Comparison of ENCODE assay signal across 21 cellular contexts in the genomic region with DNA sequence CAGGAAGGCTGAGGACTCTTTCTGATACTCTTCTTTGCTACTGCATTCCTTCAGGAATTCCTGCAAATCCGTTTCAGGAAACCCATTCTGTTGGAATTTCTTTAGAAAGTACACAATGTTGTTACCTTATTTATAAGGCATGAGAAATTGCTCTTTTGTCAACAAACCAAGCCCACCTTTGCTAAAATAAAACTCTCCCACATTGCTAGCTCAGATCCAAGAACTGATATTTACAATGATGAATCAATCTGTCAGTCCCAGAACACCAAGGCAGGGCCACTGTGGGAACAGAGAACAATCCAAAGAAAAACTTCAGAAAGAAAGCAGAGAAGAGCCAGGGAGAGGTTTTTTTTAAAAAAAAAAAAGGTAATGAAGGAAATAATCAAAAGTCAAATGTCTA. TPM values are rescaled to one million over a fixed set of nuclear protein-coding genes. Genes with fewer than 3 reads are reported as not detected.
"Had no signal": no experiment of that assay in that cellular context is flagged by ENCODE, and none has a peak within 500 bp of the region (broad histone marks: within the 10 kb centered on the region; RNA-seq: fewer than 3 reads in every experiment).

No MANE protein-coding gene starts in this region.

- H3K4me1 ChIP-seq: foreskin keratinocyte, gastroesophageal sphincter, heart left ventricle, lower lobe of right lung had no signal

- H3K36me3 ChIP-seq: esophagus muscularis mucosa, gastroesophageal sphincter, heart left ventricle, left lung, lower lobe of right lung had no signal

- H3K27ac Mint-ChIP-seq: mesothelial cell of epicardium had no signal

- H2AFZ ChIP-seq: hepatocyte had no signal

- H3K9me3 Mint-ChIP-seq: mesothelial cell of epicardium had no signal

- H3K79me2 ChIP-seq: hepatocyte had no signal

- ATAC-seq: foreskin keratinocyte, gastroesophageal sphincter, heart left ventricle, left cardiac atrium, left ventricle myocardium superior, mucosa of descending colon had no signal

- H3K27me3 ChIP-seq: esophagus muscularis mucosa, foreskin keratinocyte, gastroesophageal sphincter, hepatocyte had no signal

- H3K27ac ChIP-seq: coronary artery, dorsolateral prefrontal cortex, esophagus muscularis mucosa, foreskin keratinocyte, gastroesophageal sphincter, heart left ventricle, hepatocyte, left lung, lower lobe of right lung had no signal

- H3K4me2 ChIP-seq: hepatocyte had no signal

- H3K4me3 ChIP-seq: coronary artery, dorsolateral prefrontal cortex, esophagus muscularis mucosa, gastroesophageal sphincter, heart left ventricle, hepatocyte, left lung, lower lobe of right lung, mucosa of descending colon had no signal

- H3K9me3 ChIP-seq: esophagus muscularis mucosa, gastroesophageal sphincter, heart left ventricle, left lung, lower lobe of right lung, mucosa of descending colon had no signal

- DNase-seq: dermis blood vessel endothelial cell; dorsolateral prefrontal cortex; effector CD4-positive, alpha-beta T cell; effector memory CD4-positive, alpha-beta T cell; foreskin keratinocyte; heart left ventricle; hypothalamus; left cardiac atrium; left lung; left ventricle myocardium superior; lower lobe of right lung; mucosa of descending colon had no signal

- H3K36me3 Mint-ChIP-seq: mesothelial cell of epicardium had no signal

- H3K4me3 Mint-ChIP-seq: mesothelial cell of epicardium had no signal

RNA-seq across cellular contexts. Expression of a gene that starts 36.6 kb away (rescaled TPM):
- total RNA-seq: endothelial cell of umbilical vein, lung microvascular endothelial cell, mesenteric fat pad, myocyte had no signal
- polyA plus RNA-seq: endothelial cell of umbilical vein had no signal
